Comparison of ENCODE assay signal across 10 cellular contexts in the genomic region with DNA sequence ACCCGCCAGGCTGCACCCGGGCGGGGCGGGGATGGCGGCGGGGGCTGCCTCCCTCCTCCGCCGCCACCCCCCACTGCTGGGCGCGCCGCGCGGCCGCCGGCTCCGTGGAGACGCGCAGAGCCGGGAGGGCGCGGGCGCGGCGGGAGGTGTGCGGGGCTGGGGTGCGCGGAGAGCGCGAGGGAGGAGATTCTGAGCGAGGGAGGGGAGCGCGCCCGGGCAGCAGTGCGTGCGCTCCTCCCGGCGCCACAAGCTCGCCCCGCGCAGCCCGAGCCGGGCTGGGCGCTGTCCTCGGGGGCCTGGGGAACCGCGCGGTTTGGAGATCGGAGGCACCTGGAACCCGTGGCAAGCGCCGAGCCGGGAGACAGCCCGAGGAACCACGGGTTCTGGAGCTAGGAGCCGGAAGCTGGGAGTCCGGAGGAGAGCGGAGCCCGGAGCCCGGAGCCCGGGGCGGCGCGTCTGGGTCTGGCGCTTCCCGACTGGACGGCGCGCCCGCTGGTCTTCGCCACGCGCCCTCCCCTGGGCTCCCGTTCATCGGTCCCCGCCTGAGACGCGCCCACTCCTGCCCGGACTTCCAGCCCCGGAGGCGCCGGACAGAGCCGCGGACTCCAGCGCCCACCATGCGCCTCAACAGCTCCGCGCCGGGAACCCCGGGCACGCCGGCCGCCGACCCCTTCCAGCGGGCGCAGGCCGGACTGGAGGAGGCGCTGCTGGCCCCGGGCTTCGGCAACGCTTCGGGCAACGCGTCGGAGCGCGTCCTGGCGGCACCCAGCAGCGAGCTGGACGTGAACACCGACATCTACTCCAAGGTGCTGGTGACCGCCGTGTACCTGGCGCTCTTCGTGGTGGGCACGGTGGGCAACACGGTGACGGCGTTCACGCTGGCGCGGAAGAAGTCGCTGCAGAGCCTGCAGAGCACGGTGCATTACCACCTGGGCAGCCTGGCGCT. TPM values are rescaled to one million over a fixed set of nuclear protein-coding genes. Genes with fewer than 3 reads are reported as not detected.
A peak's percentile ranks its signal among the peaks of the same experiment; 100 is the strongest.
DNase-seq lines count a peak whose midpoint lies in the region; ATAC-seq and TF ChIP-seq lines count a peak whose summit lies in the region.
"Had no signal": no experiment of that assay in that cellular context is flagged by ENCODE, and none has a peak within 500 bp of the region (broad histone marks: within the 10 kb centered on the region; RNA-seq: fewer than 3 reads in every experiment).

TSS of gene NTSR1 (plus strand) at position 246 of the 946 bp plus-strand sequence. CDS start at position 618, 372 bp downstream.

- H3K4me2 ChIP-seq in mesendoderm (ENCODE audit: low read length): no peak within 1 kb of the TSS

- POLR2A ChIA-PET in CD8-positive, alpha-beta memory T cell (lab: Charles Lee): interaction anchor here (1.4 kb wide), 1 partner anchor 106 kb away, joined by 3 read pairs; no protein-coding TSS in a partner anchor

- no peaks in the 10 kb centered on the region for H3K9me3 Mint-ChIP-seq in CD8-positive, alpha-beta memory T cell
- H3K9me3 Mint-ChIP-seq in central memory CD8-positive, alpha-beta T cell: no peaks in the 10 kb centered on the region
- H3K9me3 Mint-ChIP-seq: natural killer cell treated with Interleukin-12 subunit alpha and Interleukin-12 subunit beta and Interleukin-15 and Interleukin-18, amount 100 ng/mL, for 72 hours had no signal

- no peak for TF ChIP-seq CTCF in BE2C (IDR thresholded peaks at IDR 0.05; ENCODE audit: low read depth, low read length)

- H2AK5ac ChIP-seq in mesendoderm (ENCODE audit: low read length): no peak within 1 kb of the TSS

- H2BK5ac ChIP-seq in mesendoderm (ENCODE audit: low read length): no peak within 1 kb of the TSS

- H3K36me3 Mint-ChIP-seq in CD8-positive, alpha-beta memory T cell: no peaks in the 10 kb centered on the region
- peaks cover 2% of the 10 kb centered on the region for H3K36me3 Mint-ChIP-seq in central memory CD8-positive, alpha-beta T cell (ENCODE audit: insufficient read depth)
- H3K36me3 Mint-ChIP-seq: natural killer cell treated with Interleukin-12 subunit alpha and Interleukin-12 subunit beta and Interleukin-15 and Interleukin-18, amount 100 ng/mL, for 72 hours had no signal

- CTCF ChIA-PET in CD8-positive, alpha-beta memory T cell (lab: Charles Lee): interaction anchor here (1.3 kb wide), 1 partner anchor 7 kb away, joined by 3 read pairs; no protein-coding TSS in a partner anchor

- no peak within 1 kb of the TSS for H2BK15ac ChIP-seq in mesendoderm (replicated peaks; ENCODE audit: low read depth)

- H3K4me3 Mint-ChIP-seq in CD8-positive, alpha-beta memory T cell: peak within 1 kb of the TSS in 6 of 7 donors; percentile 23 to 52 (median 46)
- peak within 1 kb of the TSS; percentile 29 for H3K4me3 Mint-ChIP-seq in central memory CD8-positive, alpha-beta T cell
- H3K4me3 Mint-ChIP-seq: natural killer cell treated with Interleukin-12 subunit alpha and Interleukin-12 subunit beta and Interleukin-15 and Interleukin-18, amount 100 ng/mL, for 72 hours had no signal

- ATAC-seq in central memory CD8-positive, alpha-beta T cell (replicated peaks; ENCODE audit: extremely low read depth, poor library complexity, severe bottlenecking): no peak
- no peak for ATAC-seq in GM21529 (IDR thresholded peaks at IDR 0.05; ENCODE audit: unreplicated experiment)

- H3K4ac ChIP-seq in mesendoderm (ENCODE audit: low read depth, low read length): no peak within 1 kb of the TSS

- H3K18ac ChIP-seq in mesendoderm (ENCODE audit: low read length): no peak within 1 kb of the TSS

- no peak for DNase-seq in CD8-positive, alpha-beta memory T cell
- no peak for DNase-seq in central memory CD8-positive, alpha-beta T cell (ENCODE audit: low spot score in 2 of 2)
- DNase-seq in mesendoderm (peak; percentile 34), BE2C (no peak), NCI-H2081 treated with DMSO at 0.1 percent for 48 hours (lab: John Stamatoyannopoulos, UW) (no peak), NCI-H1105 treated with DMSO at 0.1 percent for 48 hours (lab: John Stamatoyannopoulos, UW) (no peak)
- DNase-seq: adrenal gland had no signal

- no peak within 1 kb of the TSS for H3K27ac ChIP-seq in CD8-positive, alpha-beta memory T cell (ENCODE audit: low read depth, low read length)
- H3K27ac ChIP-seq in HUES64 (ENCODE audit: low read depth, low read length) (no peak within 1 kb of the TSS), mesendoderm (ENCODE audit: low read depth, low read length) (no peak within 1 kb of the TSS)
- H3K27ac ChIP-seq: adrenal gland had no signal

- no peak within 1 kb of the TSS for H4K5ac ChIP-seq in mesendoderm (ENCODE audit: low read length)

- H3K36me3 ChIP-seq in CD8-positive, alpha-beta memory T cell (ENCODE audit: insufficient read depth, low read length): no peaks in the 10 kb centered on the region
- H3K36me3 ChIP-seq in HUES64 (ENCODE audit: insufficient read depth, low read length) (no peaks in the 10 kb centered on the region), mesendoderm (ENCODE audit: control insufficient read depth, insufficient read depth, low read length) (no peaks in the 10 kb centered on the region), BE2C (no peaks in the 10 kb centered on the region)
- H3K36me3 ChIP-seq: adrenal gland had no signal

- H3K79me1 ChIP-seq in mesendoderm (ENCODE audit: low read length): no peaks in the 10 kb centered on the region

- H3K9ac ChIP-seq in HUES64 (ENCODE audit: low read depth, low read length) (no peak within 1 kb of the TSS), mesendoderm (ENCODE audit: low read length) (no peak within 1 kb of the TSS)

- H3K4me3 ChIP-seq in CD8-positive, alpha-beta memory T cell (ENCODE audit: low read length): no peak within 1 kb of the TSS
- H3K4me3 ChIP-seq in HUES64 (ENCODE audit: low read length) (peak within 1 kb of the TSS; percentile 48), mesendoderm (ENCODE audit: low read length) (no peak within 1 kb of the TSS), BE2C (ENCODE audit: low read depth, low read length) (no peak within 1 kb of the TSS)
- H3K4me3 ChIP-seq: adrenal gland had no signal

- H4K8ac ChIP-seq in mesendoderm (ENCODE audit: low read depth, low read length): no peak within 1 kb of the TSS

- H3K27me3 Mint-ChIP-seq in CD8-positive, alpha-beta memory T cell: peaks cover 18 to 24% of the 10 kb centered on the region in 2 donors
- peaks cover 31% of the 10 kb centered on the region for H3K27me3 Mint-ChIP-seq in central memory CD8-positive, alpha-beta T cell

- peak within 1 kb of the TSS; percentile 25 for H3K56ac ChIP-seq in mesendoderm (ENCODE audit: low read length)

- 10% methylated on average over 124 of the region's 124 CpGs for WGBS in HUES64
- no CpG with 5 or more reads among the region's 124 CpGs for WGBS in mesendoderm (ENCODE audit: extremely low coverage, insufficient coverage, low lambda C conversion rate)

- H3K4me1 ChIP-seq in CD8-positive, alpha-beta memory T cell (ENCODE audit: insufficient read depth, low read length): peaks cover 5% of the 10 kb centered on the region
- no peaks in the 10 kb centered on the region for H3K4me1 ChIP-seq in HUES64 (ENCODE audit: insufficient read depth, low read length)
- H3K4me1 ChIP-seq in mesendoderm (ENCODE audit: control insufficient read depth, low read depth, low read length): no peaks in the 10 kb centered on the region
- peaks cover 5% of the 10 kb centered on the region for H3K4me1 ChIP-seq in BE2C

- H3K23ac ChIP-seq in mesendoderm (ENCODE audit: low read length): no peak within 1 kb of the TSS

- no peaks in the 10 kb centered on the region for H3K9me3 ChIP-seq in CD8-positive, alpha-beta memory T cell (ENCODE audit: low read length)
- no peaks in the 10 kb centered on the region for H3K9me3 ChIP-seq in HUES64 (ENCODE audit: insufficient read depth, low read depth, low read length)
- H3K9me3 ChIP-seq in BE2C: no peaks in the 10 kb centered on the region
- H3K9me3 ChIP-seq: adrenal gland had no signal

- H3K4me1 Mint-ChIP-seq in CD8-positive, alpha-beta memory T cell: peaks cover 0 to 16% (median 4%) of the 10 kb centered on the region in 3 donors
- no peaks in the 10 kb centered on the region for H3K4me1 Mint-ChIP-seq in central memory CD8-positive, alpha-beta T cell

- no peak within 1 kb of the TSS for H2BK120ac ChIP-seq in mesendoderm (ENCODE audit: low read depth, low read length)

- peaks cover 8% of the 10 kb centered on the region for H3K27me3 ChIP-seq in CD8-positive, alpha-beta memory T cell (ENCODE audit: insufficient read depth, low read length, poor library complexity, severe bottlenecking)
- H3K27me3 ChIP-seq in HUES64 (ENCODE audit: insufficient read depth, low read length) (peaks cover 38% of the 10 kb centered on the region), mesendoderm (ENCODE audit: insufficient read depth, low read length, poor library complexity) (peaks cover 14% of the 10 kb centered on the region), BE2C (peaks cover 42% of the 10 kb centered on the region)

- H3K27ac Mint-ChIP-seq in CD8-positive, alpha-beta memory T cell: no peak within 1 kb of the TSS
- H3K27ac Mint-ChIP-seq in central memory CD8-positive, alpha-beta T cell (ENCODE audit: low read depth): no peak within 1 kb of the TSS
- H3K27ac Mint-ChIP-seq: natural killer cell treated with Interleukin-12 subunit alpha and Interleukin-12 subunit beta and Interleukin-15 and Interleukin-18, amount 100 ng/mL, for 72 hours had no signal

- H3K79me2 ChIP-seq in mesendoderm (ENCODE audit: control insufficient read depth, insufficient read depth, low read length): no peaks in the 10 kb centered on the region

RNA-seq across cellular contexts. Expression of gene NTSR1, which starts in this region (rescaled TPM):
- not detected for total RNA-seq in CD8-positive, alpha-beta memory T cell
- not detected for polyA plus RNA-seq in CD8-positive, alpha-beta memory T cell
- polyA plus RNA-seq in HUES64 (2013, experiment 1 of 2): 0.45 TPM
- polyA plus RNA-seq in HUES64 (2013, experiment 2 of 2): 0.51 TPM
- 0.76 TPM for polyA plus RNA-seq in mesendoderm (2013, experiment 1 of 2)
- 0.73 TPM for polyA plus RNA-seq in mesendoderm (2013, experiment 2 of 2)
- polyA plus RNA-seq in BE2C (2012; ENCODE audit: insufficient read depth, insufficient read length, low read depth): 0.22 TPM
- total RNA-seq: natural killer cell treated with Interleukin-12 subunit alpha and Interleukin-12 subunit beta and Interleukin-15 and Interleukin-18, amount 100 ng/mL, for 72 hours had no signal
